ENCODE assay signal across 8 cellular contexts in genomic region chr13:22963384-22964065, GRCh38.
DNase-seq lines count a peak whose midpoint lies in the region; ATAC-seq, FAIRE-seq and TF ChIP-seq lines count a peak whose summit lies in the region.
"Not testable (repeated sequence)": the region's sequence is repeated elsewhere in the genome, so short reads cannot be mapped to it uniquely, and the experiment has no call there.

No MANE protein-coding gene starts in this region.

- ATAC-seq in GM12878, result peak; percentile 7; the same call in 1 of the 3 replicates
- ATAC-seq in Right ventricle myocardium superior (ENCODE audit: poor library complexity), result peak; percentile 43

- not testable (repeated sequence) for H3K9me3 ChIP-seq in GM23248 (ENCODE audit: low read depth); GM12878 (replicated peaks; ENCODE audit: control insufficient read depth, insufficient read depth, low read length); endodermal cell (ENCODE audit: control insufficient read depth, low read length); trophoblast cell (ENCODE audit: insufficient read depth, low read depth, low read length)

- CTCF ChIA-PET in GM12878 (lab: Yijun Ruan, JAX), result not testable (repeated sequence)

- not testable (repeated sequence) for H3K79me1 ChIP-seq in mesendoderm (ENCODE audit: low read length); trophoblast cell (ENCODE audit: low read length)

- H3K4me3 Mint-ChIP-seq in endodermal cell, result not testable (repeated sequence)

- not testable (repeated sequence) for H3K36me3 ChIP-seq in GM23248 (ENCODE audit: low read depth); GM12878 (ENCODE audit: control insufficient read depth in 2 of 2, insufficient read depth in 2 of 2, low read length in 1 of 2); endodermal cell (ENCODE audit: control insufficient read depth, insufficient read depth, low read length); mesendoderm (ENCODE audit: control insufficient read depth, insufficient read depth, low read length); trophoblast cell (ENCODE audit: control insufficient read depth in 1 of 2, insufficient read depth in 2 of 2, low read length in 2 of 2)

- H3K4ac ChIP-seq in mesendoderm (ENCODE audit: low read depth, low read length); trophoblast cell (ENCODE audit: low read depth, low read length): not testable (repeated sequence)

- H3K36me3 Mint-ChIP-seq in endodermal cell (ENCODE audit: low read depth), result not testable (repeated sequence)

- H4K12ac ChIP-seq in trophoblast cell (ENCODE audit: low read depth, low read length), result peak overlapping the region; percentile 49

- not testable (repeated sequence) for H3K18ac ChIP-seq in mesendoderm (ENCODE audit: low read length); trophoblast cell (ENCODE audit: low read length)

- RAD21 ChIA-PET in GM12878 (lab: Charles Lee; ENCODE audit: unreplicated experiment), result not testable (repeated sequence)

- POLR2A ChIA-PET in GM12878 (lab: Charles Lee), result not testable (repeated sequence)

- not testable (repeated sequence) for H3K4me1 ChIP-seq in GM23248 (ENCODE audit: insufficient read depth); GM12878 (ENCODE audit: control insufficient read depth, insufficient read depth, low read length); endodermal cell (ENCODE audit: control insufficient read depth, insufficient read depth, low read length); mesendoderm (ENCODE audit: control insufficient read depth, low read depth, low read length); trophoblast cell (ENCODE audit: control insufficient read depth in 1 of 2, insufficient read depth in 2 of 2, low read length in 2 of 2)

- H3K27me3 Mint-ChIP-seq in endodermal cell (ENCODE audit: insufficient read depth), result not testable (repeated sequence)

- not testable (repeated sequence) for H3K9me2 ChIP-seq in GM23248 (ENCODE audit: insufficient read depth)

- not testable (repeated sequence) for H2BK5ac ChIP-seq in mesendoderm (ENCODE audit: low read length); trophoblast cell (ENCODE audit: low read depth, low read length, poor library complexity)

- not testable (repeated sequence) for H4K5ac ChIP-seq in mesendoderm (ENCODE audit: low read length)

- not testable (repeated sequence) for H3K4me3 ChIP-seq in GM23248; GM12878; endodermal cell (ENCODE audit: low read length); mesendoderm (ENCODE audit: low read length); trophoblast cell (ENCODE audit: low read depth, low read length)

- 5 to 9% methylated on average over 8 of the region's 8 CpGs for WGBS in GM23248 (ENCODE audit: low coverage in 1 of 2, low lambda C conversion rate in 2 of 2, missing lambda C conversion rate in 2 of 2), 2 experiments
- WGBS in GM12878 (ENCODE audit: insufficient coverage, insufficient replicate concordance, low lambda C conversion rate, missing lambda C conversion rate), result 24% methylated on average over 8 of the region's 8 CpGs
- 91% methylated on average over 6 to 8 of the region's 8 CpGs for WGBS in endodermal cell (ENCODE audit: insufficient coverage in 1 of 2, insufficient read length in 1 of 2), 2 experiments
- no CpG with 5 or more reads among the region's 8 CpGs for WGBS in mesendoderm (ENCODE audit: extremely low coverage, insufficient coverage, low lambda C conversion rate)
- no CpG with 5 or more reads among the region's 8 CpGs for WGBS in trophoblast cell (ENCODE audit: extremely low coverage, insufficient coverage, insufficient read length)

- not testable (repeated sequence) for H2BK15ac ChIP-seq in mesendoderm (replicated peaks; ENCODE audit: low read depth)

- not testable (repeated sequence) for H3K9me3 Mint-ChIP-seq in endodermal cell

- TF ChIP-seq EP300 in Ishikawa (IDR thresholded peaks at IDR 0.05; ENCODE audit: borderline replicate concordance); GM12878 (IDR thresholded peaks at IDR 0.05; ENCODE audit: borderline replicate concordance in 1 of 2, control insufficient read depth in 1 of 2, low read depth in 2 of 2, low read length in 2 of 2): not testable (repeated sequence)

- DNase-seq in DMS 273 (lab: John Stamatoyannopoulos, UW; ENCODE audit: unreplicated experiment) (peak; percentile 6), GM23248 (peak; percentile 30), endodermal cell (peak; percentile 54), Right ventricle myocardium superior (peak; percentile 61), mesendoderm (peak; percentile 32)
- not testable (repeated sequence) for DNase-seq in GM12878 (ENCODE audit: low read depth, low spot score); trophoblast cell

- not testable (repeated sequence) for H4K91ac ChIP-seq in trophoblast cell (ENCODE audit: low read depth, low read length)

- not testable (repeated sequence) for FAIRE-seq in GM12878 (lab: Jason Lieb, UNC)

- H4K20me1 ChIP-seq in GM23248 (ENCODE audit: insufficient read depth); GM12878 (ENCODE audit: control insufficient read depth, insufficient read depth): not testable (repeated sequence)

- H3K27me3 ChIP-seq in GM23248 (replicated peaks; ENCODE audit: insufficient read depth); GM12878 (replicated peaks in 1 of 2; ENCODE audit: control insufficient read depth in 2 of 2, insufficient read depth in 2 of 2, low read length in 1 of 2); endodermal cell (ENCODE audit: control insufficient read depth, insufficient read depth, low read length, poor library complexity, severe bottlenecking); mesendoderm (ENCODE audit: insufficient read depth, low read length, poor library complexity); trophoblast cell (ENCODE audit: insufficient read depth, low read length): not testable (repeated sequence)

- TF ChIP-seq RAD21 in Ishikawa (IDR thresholded peaks at IDR 0.05; ENCODE audit: low read depth); GM12878 (IDR thresholded peaks at IDR 0.05; ENCODE audit: insufficient read depth, low read depth, low read length): not testable (repeated sequence)

- SMC1A ChIA-PET in GM12878 (lab: Charles Lee; ENCODE audit: uncharacterized antibody, unreplicated experiment), result not testable (repeated sequence)

- H3K4me2 ChIP-seq in GM23248 (ENCODE audit: unreplicated experiment); GM12878 (ENCODE audit: control insufficient read depth, insufficient read depth); mesendoderm (ENCODE audit: low read length); trophoblast cell (ENCODE audit: low read length): not testable (repeated sequence)

- H3K14ac ChIP-seq in trophoblast cell (ENCODE audit: low read length), result not testable (repeated sequence)

- H3K79me2 ChIP-seq in GM23248 (ENCODE audit: insufficient read depth); GM12878 (ENCODE audit: control insufficient read depth, insufficient read depth, low read length); mesendoderm (ENCODE audit: control insufficient read depth, insufficient read depth, low read length); trophoblast cell (ENCODE audit: control insufficient read depth, insufficient read depth, low read length, poor library complexity): not testable (repeated sequence)

- intact Hi-C loops in GM12878 (cut with micrococcal nuclease; ENCODE audit: unreplicated experiment); Right ventricle myocardium superior (cut with DNase I): not testable (repeated sequence)

- not testable (repeated sequence) for TF ChIP-seq CTCF in GM12878 (IDR thresholded peaks at IDR 0.05 in 2 of 3, conservative IDR thresholded peaks at IDR 0.05 in 1 of 3; ENCODE audit: control insufficient read depth in 2 of 3, extremely low read depth in 1 of 3, insufficient read depth in 1 of 3, low read depth in 3 of 3, low read length in 3 of 3)
- TF ChIP-seq CTCF in endodermal cell (conservative IDR thresholded peaks at IDR 0.05), result peak; percentile 15

- BruUV-seq in GM12878 (replicated peaks; lab: Mats Ljungman, UMichigan), result not testable (repeated sequence)

- not testable (repeated sequence) for H3K56ac ChIP-seq in mesendoderm (ENCODE audit: low read length)

- H3K9ac ChIP-seq in GM23248; GM12878 (ENCODE audit: control insufficient read depth, insufficient read depth, low read length); endodermal cell (ENCODE audit: extremely low read depth, low read length, poor library complexity, severe bottlenecking); mesendoderm (ENCODE audit: low read length); trophoblast cell (ENCODE audit: low read length): not testable (repeated sequence)

- in situ Hi-C loops in GM23248 (cut with MboI); GM12878 (cut with MboI): not testable (repeated sequence)

- not testable (repeated sequence) for TF ChIP-seq POLR2A in GM12878 (IDR thresholded peaks at IDR 0.05; ENCODE audit: low read depth, low read length)

- H4K8ac ChIP-seq in mesendoderm (ENCODE audit: low read depth, low read length); trophoblast cell (ENCODE audit: low read depth, low read length): not testable (repeated sequence)

- H2AK5ac ChIP-seq in mesendoderm (ENCODE audit: low read length); trophoblast cell (ENCODE audit: low read length): not testable (repeated sequence)

- H2AFZ ChIP-seq in GM23248; GM12878 (ENCODE audit: control insufficient read depth, low read depth, low read length); trophoblast cell (ENCODE audit: insufficient read depth, low read length, poor library complexity): not testable (repeated sequence)

- not testable (repeated sequence) for H3K27ac ChIP-seq in GM23248; GM12878 (ENCODE audit: control insufficient read depth, insufficient read depth); endodermal cell (ENCODE audit: low read depth, low read length); mesendoderm (ENCODE audit: low read depth, low read length); trophoblast cell (ENCODE audit: low read depth, low read length)

- H3K4me1 Mint-ChIP-seq in endodermal cell, result not testable (repeated sequence)

- not testable (repeated sequence) for H2BK120ac ChIP-seq in mesendoderm (ENCODE audit: low read depth, low read length); trophoblast cell (ENCODE audit: insufficient read depth, low read length, poor library complexity)

- H3F3A ChIP-seq in GM23248 (ENCODE audit: insufficient read depth), result not testable (repeated sequence)

- H3K23ac ChIP-seq in mesendoderm (ENCODE audit: low read length); trophoblast cell (ENCODE audit: low read length): not testable (repeated sequence)

- not testable (repeated sequence) for H3K27ac Mint-ChIP-seq in endodermal cell

- not testable (repeated sequence) for H2BK12ac ChIP-seq in trophoblast cell (ENCODE audit: low read length)
